ENCODE assay signal across 29 cellular contexts in the genomic region with DNA sequence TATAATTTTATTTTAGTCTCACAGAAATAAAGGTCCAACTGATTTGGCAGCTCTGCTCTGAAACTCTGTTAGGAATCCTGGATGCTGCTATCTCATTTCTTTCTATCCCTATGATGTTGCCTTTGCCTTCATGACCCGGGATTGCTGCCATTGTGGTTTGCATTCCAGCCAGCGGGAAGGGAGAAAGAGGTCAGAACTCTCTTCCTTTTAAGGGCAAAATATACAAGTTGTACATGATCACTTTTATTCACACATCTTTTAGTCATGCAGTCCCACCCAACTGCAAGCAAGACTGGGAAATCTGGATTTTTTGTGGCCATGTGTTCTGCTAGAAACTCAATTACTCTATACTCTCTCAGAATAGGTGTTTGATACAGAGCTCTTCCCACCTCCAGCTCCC.
DNase-seq lines count a peak whose midpoint lies in the region; ATAC-seq, FAIRE-seq and TF ChIP-seq lines count a peak whose summit lies in the region.
"Had no signal": no experiment of that assay in that cellular context is flagged by ENCODE, and none has a peak within 500 bp of the region (broad histone marks: within the 10 kb centered on the region; RNA-seq: fewer than 3 reads in every experiment).

No MANE protein-coding gene starts in this region.

- peak; percentile 92 for FAIRE-seq in astrocyte (lab: Jason Lieb, UNC)
- no peak for FAIRE-seq in GM19239 (lab: Jason Lieb, UNC)
- FAIRE-seq: keratinocyte had no signal

- CTCF ChIA-PET in AG04449 (lab: Yijun Ruan, JAX) = no interaction called here
- CTCF ChIA-PET in CD8-positive, alpha-beta T cell (lab: Charles Lee) = no interaction called here

- intact Hi-C loops in esophagus squamous epithelium (cut with DNase I) = no loop called here
- intact Hi-C loops in CD8-positive, alpha-beta T cell (cut with DNase I, micrococcal nuclease) = no loop called here

- POLR2A ChIA-PET in AG04449 (lab: Yijun Ruan, JAX) = interaction anchor here (0.7 to 1.3 kb wide), 2 partner anchors 36 to 97 kb away, joined by 3 to 5 read pairs; no protein-coding TSS in a partner anchor
- POLR2A ChIA-PET in CD8-positive, alpha-beta T cell (lab: Charles Lee) = no interaction called here

- DNase-seq in AG04449 (ENCODE audit: low read depth, low spot score) (peak; percentile 77), HCEC 1CT (peak; percentile 79), astrocyte (ENCODE audit: low read depth) (peak; percentile 87), iris pigment epithelial cell (ENCODE audit: low read depth) (peak; percentile 31), esophagus squamous epithelium (lab: John Stamatoyannopoulos, UW) (no peak), activated gamma-delta T cell treated with Interleukin-2 at 50 U/mL for 16 hours (no peak), GM19239 (ENCODE audit: insufficient read length, low spot score) (no peak)
- DNase-seq in CD8-positive, alpha-beta T cell = no peak
- DNase-seq: 8988T; activated CD4-positive, alpha-beta T cell treated with anti-CD3 and anti-CD28 coated beads, Interleukin-2, amount 50 U/mL, for 1 hour; activated CD8-positive, alpha-beta memory T cell treated with anti-CD3 and anti-CD28 coated beads, Interleukin-2, amount 50 U/mL, for 48 hours; activated effector memory CD4-positive, alpha-beta T cell treated with Interleukin-2 at 50 U/mL for 16 hours; adrenal gland; central memory CD4-positive, alpha-beta T cell; erythroblast; hippocampal formation; naive B cell; NCI-H1417; NCI-H82; PC-3; SJCRH30; stimulated activated CD4-positive, alpha-beta T cell treated with anti-CD3 and anti-CD28 coated beads, Interleukin-1b, Interleukin-23, amount 100 ng/mL, for 48 hours; stimulated activated naive CD4-positive, alpha-beta T cell treated with Interleukin-2 at 50 U/mL for 16 hours; transverse colon had no signal

- peaks cover 10% of the 10 kb centered on the region for H3K4me1 Mint-ChIP-seq in astrocyte (ENCODE audit: low read depth, unreplicated experiment)
- H3K4me1 Mint-ChIP-seq in CD8-positive, alpha-beta T cell (ENCODE audit: low read depth) = peaks cover 3% of the 10 kb centered on the region
- H3K4me1 Mint-ChIP-seq: CD14-positive monocyte, naive B cell had no signal

- TF ChIP-seq CTCF in AG04449 (IDR thresholded peaks at IDR 0.05; ENCODE audit: insufficient read depth, low read length, missing control alignments) (no peak), astrocyte (IDR thresholded peaks at IDR 0.05; ENCODE audit: insufficient read depth, low read depth, low read length) (no peak), esophagus squamous epithelium (IDR thresholded peaks at IDR 0.05) (no peak)
- no peak for TF ChIP-seq CTCF in CD8-positive, alpha-beta T cell (IDR thresholded peaks at IDR 0.05)

- H3K36me3 ChIP-seq in astrocyte (ENCODE audit: insufficient read depth, low read length) (no peaks in the 10 kb centered on the region), esophagus squamous epithelium (no peaks in the 10 kb centered on the region)
- no peaks in the 10 kb centered on the region for H3K36me3 ChIP-seq in CD8-positive, alpha-beta T cell (ENCODE audit: insufficient read depth, low read length)
- H3K36me3 ChIP-seq: adrenal gland, SJCRH30, transverse colon had no signal

- no peaks in the 10 kb centered on the region for H3K36me3 Mint-ChIP-seq in astrocyte (ENCODE audit: low read depth, unreplicated experiment)
- no peaks in the 10 kb centered on the region for H3K36me3 Mint-ChIP-seq in CD8-positive, alpha-beta T cell
- H3K36me3 Mint-ChIP-seq: CD14-positive monocyte, naive B cell had no signal

- no peaks in the 10 kb centered on the region for H3K9me3 ChIP-seq in astrocyte (ENCODE audit: insufficient read depth, low read depth, low read length)
- H3K9me3 ChIP-seq in esophagus squamous epithelium = no peaks in the 10 kb centered on the region
- H3K9me3 ChIP-seq in CD8-positive, alpha-beta T cell (ENCODE audit: low read length) = no peaks in the 10 kb centered on the region
- H3K9me3 ChIP-seq: adrenal gland, SJCRH30, transverse colon had no signal

- H3K9ac ChIP-seq in astrocyte (ENCODE audit: low read length) = no peak overlapping the region
- H3K9ac ChIP-seq: parathyroid adenoma had no signal

- H3K79me2 ChIP-seq in astrocyte (ENCODE audit: insufficient read depth, low read length) = no peaks in the 10 kb centered on the region
- H3K79me2 ChIP-seq: parathyroid adenoma had no signal

- H3K27ac Mint-ChIP-seq in astrocyte (ENCODE audit: unreplicated experiment) = peak overlapping the region; percentile 93
- no peak overlapping the region for H3K27ac Mint-ChIP-seq in CD8-positive, alpha-beta T cell
- H3K27ac Mint-ChIP-seq: CD14-positive monocyte; naive B cell; T-helper 1 cell treated with Interleukin-12 subunit alpha and Interleukin-12 subunit beta and Interleukin-4 antibody, amounts not matched to agents 30 μg/mL and 1 μg/mL, for 36 hours had no signal

- no peak for ATAC-seq in CD8-positive, alpha-beta T cell
- ATAC-seq: PC-3, sciatic nerve had no signal

- H3K27ac ChIP-seq in astrocyte (ENCODE audit: low read depth, low read length) = peak overlapping the region; percentile 34
- no peak overlapping the region for H3K27ac ChIP-seq in esophagus squamous epithelium
- H3K27ac ChIP-seq in CD8-positive, alpha-beta T cell (ENCODE audit: low read depth, low read length) = no peak overlapping the region
- H3K27ac ChIP-seq: adrenal gland, parathyroid adenoma, SJCRH30, transverse colon had no signal

- no peaks in the 10 kb centered on the region for H4K20me1 ChIP-seq in astrocyte (ENCODE audit: insufficient read depth, low read length)

- peaks cover 10% of the 10 kb centered on the region for H3K4me1 ChIP-seq in astrocyte (ENCODE audit: insufficient read depth, low read length)
- no peaks in the 10 kb centered on the region for H3K4me1 ChIP-seq in esophagus squamous epithelium
- H3K4me1 ChIP-seq in CD8-positive, alpha-beta T cell (ENCODE audit: insufficient read depth, low read length) = no peaks in the 10 kb centered on the region
- H3K4me1 ChIP-seq: adrenal gland, parathyroid adenoma, SJCRH30, transverse colon had no signal

- H3K27me3 ChIP-seq in astrocyte (ENCODE audit: insufficient read depth, low read length) (no peaks in the 10 kb centered on the region), esophagus squamous epithelium (no peaks in the 10 kb centered on the region)
- no peaks in the 10 kb centered on the region for H3K27me3 ChIP-seq in CD8-positive, alpha-beta T cell (ENCODE audit: insufficient read depth, low read length)
- H3K27me3 ChIP-seq: adrenal gland, transverse colon had no signal

- peak overlapping the region; percentile 13 for H3K4me2 ChIP-seq in astrocyte (ENCODE audit: low read length)

- no peak for TF ChIP-seq POLR2A in esophagus squamous epithelium (IDR thresholded peaks at IDR 0.05)

- H3K4me3 Mint-ChIP-seq in astrocyte (ENCODE audit: unreplicated experiment) = no peak overlapping the region
- H3K4me3 Mint-ChIP-seq in CD8-positive, alpha-beta T cell = no peak overlapping the region
- H3K4me3 Mint-ChIP-seq: CD14-positive monocyte; naive B cell; T-helper 1 cell treated with Interleukin-12 subunit alpha and Interleukin-12 subunit beta and Interleukin-4 antibody, amounts not matched to agents 30 μg/mL and 1 μg/mL, for 36 hours had no signal

- H3K4me3 ChIP-seq in AG04449 (ENCODE audit: low read depth, low read length) (no peak overlapping the region), astrocyte (ENCODE audit: insufficient read depth, low read depth, low read length) (no peak overlapping the region), esophagus squamous epithelium (no peak overlapping the region)
- no peak overlapping the region for H3K4me3 ChIP-seq in CD8-positive, alpha-beta T cell (ENCODE audit: low read depth, low read length)
- H3K4me3 ChIP-seq: adrenal gland, SJCRH30, transverse colon had no signal

- peaks cover 4% of the 10 kb centered on the region for H3K9me3 Mint-ChIP-seq in astrocyte (ENCODE audit: unreplicated experiment)
- H3K9me3 Mint-ChIP-seq in CD8-positive, alpha-beta T cell = no peaks in the 10 kb centered on the region

- 50 to 53% methylated on average over 2 of the region's 2 CpGs for WGBS in esophagus squamous epithelium, 2 donors

- peak overlapping the region; percentile 6 for H2AFZ ChIP-seq in astrocyte (ENCODE audit: low read depth, low read length)
- H2AFZ ChIP-seq: parathyroid adenoma had no signal

- H3K27me3 Mint-ChIP-seq in astrocyte (ENCODE audit: low read depth, unreplicated experiment) = no peaks in the 10 kb centered on the region
- H3K27me3 Mint-ChIP-seq in CD8-positive, alpha-beta T cell (ENCODE audit: low read depth) = peaks cover 2% of the 10 kb centered on the region

Comparison
In these comparisons a context has a peak if more than half of its experiments do, and no peak if none do; other contexts are left out.
1. DNase-seq: peak in AG04449 (single experiment), HCEC 1CT (single experiment), astrocyte (single experiment) and iris pigment epithelial cell (single experiment); none in esophagus squamous epithelium (single experiment), CD8-positive, alpha-beta T cell (0 of 7), activated gamma-delta T cell treated with Interleukin-2 at 50 U/mL for 16 hours (single experiment) and GM19239 (single experiment).